Comparison of ENCODE assay signal across 25 cellular contexts in the genomic region with DNA sequence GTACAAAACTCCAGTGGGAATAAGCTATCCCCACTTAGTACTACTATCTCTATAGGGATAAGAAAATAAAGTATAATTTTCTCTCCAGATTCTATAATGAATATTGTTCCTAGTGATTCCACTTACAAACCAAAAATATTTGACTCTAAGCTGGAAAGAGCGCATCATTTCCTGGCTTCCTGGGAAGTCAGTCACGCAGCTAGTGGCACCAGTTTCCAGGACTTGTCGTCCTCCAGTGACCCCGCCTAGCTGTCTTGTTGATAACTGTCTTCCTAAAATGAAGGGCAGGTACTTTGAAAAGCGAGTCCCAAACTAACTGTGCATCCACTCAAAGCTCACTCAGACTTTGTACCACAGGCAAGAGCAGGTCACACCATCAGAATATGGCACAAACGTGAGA. TPM values are rescaled to one million over a fixed set of nuclear protein-coding genes. Genes with fewer than 3 reads are reported as not detected.
"Had no signal": no experiment of that assay in that cellular context is flagged by ENCODE, and none has a peak within 500 bp of the region (broad histone marks: within the 10 kb centered on the region; RNA-seq: fewer than 3 reads in every experiment).

No MANE protein-coding gene starts in this region.

- H3K27ac Mint-ChIP-seq: activated naive CD8-positive, alpha-beta T cell treated with anti-CD3 and anti-CD28 coated beads for 36 hours; activated T-cell treated with anti-CD3 and anti-CD28 coated beads, Interleukin-2, amount 50 U/mL, for 24 hours; activated T-helper 17 cell treated with anti-CD3 and anti-CD28 coated beads, Interleukin-2, amount 50 U/mL, for 72 hours; effector memory CD8-positive, alpha-beta T cell; mesothelial cell of epicardium; naive thymus-derived CD8-positive, alpha-beta T cell; neural progenitor cell; stimulated activated naive B cell treated with anti-CD40 and anti-IgM and Interleukin-4, amounts not matched to agents 10 μg/mL and 1 μg/mL and 100 μg/mL, for 72 hours; T-helper 2 cell treated with Interferon-gamma antibody and Interleukin-4, amounts not matched to agents 5 μg/mL and 100 μg/mL, for 36 hours; type B pancreatic cell had no signal

- H3K4me2 ChIP-seq: neural progenitor cell had no signal

- H3K27me3 ChIP-seq: dorsolateral prefrontal cortex, esophagus muscularis mucosa, heart right ventricle, left lung, neural progenitor cell, vagina had no signal

- H2AFZ ChIP-seq: neural progenitor cell had no signal

- H3K4me1 Mint-ChIP-seq: activated naive CD8-positive, alpha-beta T cell treated with anti-CD3 and anti-CD28 coated beads for 36 hours; activated T-helper 17 cell treated with anti-CD3 and anti-CD28 coated beads, Interleukin-2, amount 50 U/mL, for 72 hours; naive thymus-derived CD8-positive, alpha-beta T cell; stimulated activated naive B cell treated with anti-CD40 and anti-IgM and Interleukin-4, amounts not matched to agents 10 μg/mL and 1 μg/mL and 100 μg/mL, for 72 hours had no signal

- H3K36me3 Mint-ChIP-seq: activated naive CD8-positive, alpha-beta T cell treated with anti-CD3 and anti-CD28 coated beads for 36 hours; neural progenitor cell; stimulated activated naive B cell treated with anti-CD40 and anti-IgM and Interleukin-4, amounts not matched to agents 10 μg/mL and 1 μg/mL and 100 μg/mL, for 72 hours; type B pancreatic cell had no signal

- H3K4me1 ChIP-seq: left lung, neural progenitor cell had no signal

- H3K4me3 ChIP-seq: esophagus muscularis mucosa, heart right ventricle, left lung, neural progenitor cell, vagina had no signal

- H3K36me3 ChIP-seq: esophagus muscularis mucosa, heart right ventricle, left lung, neural progenitor cell, vagina had no signal

- H3K27ac ChIP-seq: dorsolateral prefrontal cortex, esophagus muscularis mucosa, heart right ventricle, left lung, neural progenitor cell, vagina had no signal

- H3K9ac ChIP-seq: neural progenitor cell had no signal

- ATAC-seq: activated T-helper 17 cell treated with anti-CD3 and anti-CD28 coated beads, Interleukin-2, amount 50 U/mL, for 72 hours; effector memory CD8-positive, alpha-beta T cell; heart right ventricle; left lung; naive thymus-derived CD8-positive, alpha-beta T cell; sciatic nerve; stimulated activated naive B cell treated with anti-CD40 and anti-IgM and Interleukin-4, amounts not matched to agents 10 μg/mL and 1 μg/mL and 100 μg/mL, for 72 hours had no signal

- DNase-seq: activated CD4-positive, alpha-beta T cell treated with anti-CD3 and anti-CD28 coated beads, Interleukin-2, amount 50 U/mL, for 4 hours; activated CD8-positive, alpha-beta memory T cell treated with anti-CD3 and anti-CD28 coated beads for 24 hours; activated CD8-positive, alpha-beta memory T cell treated with anti-CD3 and anti-CD28 coated beads, Interleukin-2, amount 50 U/mL, for 4 hours; activated naive CD8-positive, alpha-beta T cell treated with anti-CD3 and anti-CD28 coated beads for 36 hours; activated T-cell treated with anti-CD3 and anti-CD28 coated beads, Interleukin-2, amount 50 U/mL, for 24 hours; central memory CD4-positive, alpha-beta T cell; dorsolateral prefrontal cortex; effector memory CD8-positive, alpha-beta T cell; heart right ventricle; left lung; mammary epithelial cell; naive thymus-derived CD8-positive, alpha-beta T cell; small intestine; stimulated activated CD4-positive, alpha-beta T cell treated with anti-CD3 and anti-CD28 coated beads, Interleukin-15, amount 100 ng/mL, for 24 hours; stimulated activated CD4-positive, alpha-beta T cell treated with anti-CD3 and anti-CD28 coated beads, Interleukin-2, amount 100 ng/mL, for 48 hours; stimulated activated CD8-positive, alpha-beta memory T cell treated with anti-CD3 and anti-CD28 coated beads, Interleukin-4, amount 100 ng/mL, for 48 hours; stimulated activated naive B cell treated with anti-CD40 and anti-IgM and Interleukin-4, amounts not matched to agents 10 μg/mL and 1 μg/mL and 100 μg/mL, for 72 hours had no signal

- H3K9me3 Mint-ChIP-seq: activated naive CD8-positive, alpha-beta T cell treated with anti-CD3 and anti-CD28 coated beads for 36 hours; activated T-cell treated with anti-CD3 and anti-CD28 coated beads, Interleukin-2, amount 50 U/mL, for 24 hours; activated T-helper 17 cell treated with anti-CD3 and anti-CD28 coated beads, Interleukin-2, amount 50 U/mL, for 72 hours; effector memory CD8-positive, alpha-beta T cell; T-helper 2 cell treated with Interferon-gamma antibody and Interleukin-4, amounts not matched to agents 5 μg/mL and 100 μg/mL, for 36 hours; type B pancreatic cell had no signal

- H3K9me3 ChIP-seq: esophagus muscularis mucosa, heart right ventricle, left lung, vagina had no signal

- H3K4me3 Mint-ChIP-seq: activated naive CD8-positive, alpha-beta T cell treated with anti-CD3 and anti-CD28 coated beads for 36 hours; activated T-cell treated with anti-CD3 and anti-CD28 coated beads, Interleukin-2, amount 50 U/mL, for 24 hours; activated T-helper 17 cell treated with anti-CD3 and anti-CD28 coated beads, Interleukin-2, amount 50 U/mL, for 72 hours; effector memory CD8-positive, alpha-beta T cell; mesothelial cell of epicardium; naive thymus-derived CD8-positive, alpha-beta T cell; neural progenitor cell; stimulated activated naive B cell treated with anti-CD40 and anti-IgM and Interleukin-4, amounts not matched to agents 10 μg/mL and 1 μg/mL and 100 μg/mL, for 72 hours; T-helper 2 cell treated with Interferon-gamma antibody and Interleukin-4, amounts not matched to agents 5 μg/mL and 100 μg/mL, for 36 hours; type B pancreatic cell had no signal

RNA-seq across cellular contexts. Expression of a gene that starts 39.3 kb away (rescaled TPM):
- total RNA-seq: activated naive CD8-positive, alpha-beta T cell treated with anti-CD3 and anti-CD28 coated beads for 36 hours; activated T-helper 17 cell treated with anti-CD3 and anti-CD28 coated beads, Interleukin-2, amount 50 U/mL, for 72 hours; naive thymus-derived CD8-positive, alpha-beta T cell had no signal
